Comparison of ENCODE assay signal across 8 cellular contexts in the genomic region with DNA sequence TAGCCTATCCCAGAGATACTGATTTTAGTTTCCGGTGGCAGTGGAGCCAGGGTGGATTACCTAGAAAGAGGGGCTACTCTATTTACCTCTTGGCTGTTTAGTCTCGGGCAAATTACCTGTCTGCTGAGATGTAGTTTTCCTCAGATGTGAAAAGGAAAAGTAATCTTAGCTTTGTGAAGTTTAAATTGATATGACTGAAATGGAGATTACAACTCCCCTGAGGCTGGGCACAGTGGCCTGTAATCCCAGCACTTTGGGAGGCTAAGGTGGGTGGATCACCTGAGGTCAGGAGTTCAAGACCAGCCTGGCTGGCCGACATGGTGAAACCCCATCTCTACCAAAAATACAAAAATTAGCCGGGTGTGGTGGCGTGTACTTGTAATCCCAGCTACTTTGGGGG. TPM values are rescaled to one million over a fixed set of nuclear protein-coding genes. Genes with fewer than 3 reads are reported as not detected.
DNase-seq lines count a peak whose midpoint lies in the region; ATAC-seq lines count a peak whose summit lies in the region.
"Not testable (repeated sequence)": the region's sequence is repeated elsewhere in the genome, so short reads cannot be mapped to it uniquely, and the experiment has no call there.

No MANE protein-coding gene starts in this region.

- peak overlapping the region; percentile 100 for H3K27ac Mint-ChIP-seq in activated naive CD4-positive, alpha-beta T cell treated with anti-CD3 and anti-CD28 coated beads, Interleukin-2, amount 50 U/mL, for 24 hours
- H3K27ac Mint-ChIP-seq in natural killer cell treated with Interleukin-12 subunit alpha and Interleukin-12 subunit beta and Interleukin-15 and Interleukin-18, amount 100 ng/mL, for 72 hours = peak overlapping the region; percentile 95 to 97
- H3K27ac Mint-ChIP-seq in stimulated activated effector memory CD8-positive, alpha-beta T cell treated with anti-CD3 and anti-CD28 coated beads, Interleukin-12 subunit alpha, Interleukin-12 subunit beta, amount 100 ng/mL, for 72 hours = peak overlapping the region; percentile 98

- H3K36me3 Mint-ChIP-seq in activated naive CD4-positive, alpha-beta T cell treated with anti-CD3 and anti-CD28 coated beads, Interleukin-2, amount 50 U/mL, for 24 hours = peaks cover 32% of the 10 kb centered on the region
- H3K36me3 Mint-ChIP-seq in natural killer cell treated with Interleukin-12 subunit alpha and Interleukin-12 subunit beta and Interleukin-15 and Interleukin-18, amount 100 ng/mL, for 72 hours = peaks cover 29% of the 10 kb centered on the region
- peaks cover 74% of the 10 kb centered on the region for H3K36me3 Mint-ChIP-seq in stimulated activated effector memory CD8-positive, alpha-beta T cell treated with anti-CD3 and anti-CD28 coated beads, Interleukin-12 subunit alpha, Interleukin-12 subunit beta, amount 100 ng/mL, for 72 hours

- H3K36me3 ChIP-seq in ACC112 (ENCODE audit: insufficient read depth, low read length) (peaks cover 48% of the 10 kb centered on the region), HAP-1 (replicated peaks) (peaks cover 65% of the 10 kb centered on the region), SJCRH30 (peaks cover 62% of the 10 kb centered on the region), iPS DF 6.9 (ENCODE audit: control insufficient read depth, insufficient read depth, low read length) (peaks cover 45% of the 10 kb centered on the region)
- peaks cover 23% of the 10 kb centered on the region for H3K36me3 ChIP-seq in effector memory CD4-positive, alpha-beta T cell (ENCODE audit: control insufficient read depth, insufficient read depth, low read length)

- in situ Hi-C loops in HAP-1 (cut with MboI; ENCODE audit: low sequenced_read_pairs) = not testable (repeated sequence)

- not testable (repeated sequence) for H3K9me3 Mint-ChIP-seq in activated naive CD4-positive, alpha-beta T cell treated with anti-CD3 and anti-CD28 coated beads, Interleukin-2, amount 50 U/mL, for 24 hours; natural killer cell treated with Interleukin-12 subunit alpha and Interleukin-12 subunit beta and Interleukin-15 and Interleukin-18, amount 100 ng/mL, for 72 hours; stimulated activated effector memory CD8-positive, alpha-beta T cell treated with anti-CD3 and anti-CD28 coated beads, Interleukin-12 subunit alpha, Interleukin-12 subunit beta, amount 100 ng/mL, for 72 hours

- H3K4me3 Mint-ChIP-seq in activated naive CD4-positive, alpha-beta T cell treated with anti-CD3 and anti-CD28 coated beads, Interleukin-2, amount 50 U/mL, for 24 hours = peak overlapping the region; percentile 100
- H3K4me3 Mint-ChIP-seq in natural killer cell treated with Interleukin-12 subunit alpha and Interleukin-12 subunit beta and Interleukin-15 and Interleukin-18, amount 100 ng/mL, for 72 hours = peak overlapping the region; percentile 94
- peak overlapping the region; percentile 90 for H3K4me3 Mint-ChIP-seq in stimulated activated effector memory CD8-positive, alpha-beta T cell treated with anti-CD3 and anti-CD28 coated beads, Interleukin-12 subunit alpha, Interleukin-12 subunit beta, amount 100 ng/mL, for 72 hours

- WGBS in iPS DF 6.9 (ENCODE audit: insufficient coverage, insufficient read length) = no CpG with 5 or more reads among the region's 5 CpGs

- not testable (repeated sequence) for ATAC-seq in natural killer cell treated with Interleukin-12 subunit alpha and Interleukin-12 subunit beta and Interleukin-15 and Interleukin-18, amount 100 ng/mL, for 72 hours; stimulated activated effector memory CD8-positive, alpha-beta T cell treated with anti-CD3 and anti-CD28 coated beads, Interleukin-12 subunit alpha, Interleukin-12 subunit beta, amount 100 ng/mL, for 72 hours

- peak overlapping the region; percentile 63 for H3K27ac ChIP-seq in ACC112 (ENCODE audit: low read depth, low read length)
- H3K27ac ChIP-seq in SJCRH30 = peak overlapping the region; percentile 89
- peak overlapping the region; percentile 87 for H3K27ac ChIP-seq in effector memory CD4-positive, alpha-beta T cell (ENCODE audit: insufficient read depth, low read length, poor library complexity, severe bottlenecking)
- not testable (repeated sequence) for H3K27ac ChIP-seq in iPS DF 6.9 (ENCODE audit: low read length)

- not testable (repeated sequence) for H3K27me3 Mint-ChIP-seq in activated naive CD4-positive, alpha-beta T cell treated with anti-CD3 and anti-CD28 coated beads, Interleukin-2, amount 50 U/mL, for 24 hours; natural killer cell treated with Interleukin-12 subunit alpha and Interleukin-12 subunit beta and Interleukin-15 and Interleukin-18, amount 100 ng/mL, for 72 hours

- H2AFZ ChIP-seq in ACC112 (ENCODE audit: low read length, unreplicated experiment) = not testable (repeated sequence)

- peak in 1 of 2 experiments; percentile 23 for DNase-seq in HAP-1 (ENCODE audit: low spot score in 2 of 2)
- not testable (repeated sequence) for DNase-seq in SJCRH30; effector memory CD4-positive, alpha-beta T cell; iPS DF 6.9 (ENCODE audit: low read depth, low spot score); natural killer cell treated with Interleukin-12 subunit alpha and Interleukin-12 subunit beta and Interleukin-15 and Interleukin-18, amount 100 ng/mL, for 72 hours (ENCODE audit: low spot score); stimulated activated effector memory CD8-positive, alpha-beta T cell treated with anti-CD3 and anti-CD28 coated beads, Interleukin-12 subunit alpha, Interleukin-12 subunit beta, amount 100 ng/mL, for 72 hours (ENCODE audit: low spot score in 2 of 2)

- not testable (repeated sequence) for H3K9me3 ChIP-seq in HAP-1; SJCRH30 (replicated peaks); effector memory CD4-positive, alpha-beta T cell (ENCODE audit: control insufficient read depth, low read length); iPS DF 6.9 (ENCODE audit: control insufficient read depth, insufficient read depth, low read length)

- peaks cover 31% of the 10 kb centered on the region for H3K4me1 ChIP-seq in ACC112 (ENCODE audit: control insufficient read depth, insufficient read depth, low read length, unreplicated experiment)
- peaks cover 29% of the 10 kb centered on the region for H3K4me1 ChIP-seq in HAP-1
- peaks cover 37% of the 10 kb centered on the region for H3K4me1 ChIP-seq in SJCRH30
- H3K4me1 ChIP-seq in effector memory CD4-positive, alpha-beta T cell (ENCODE audit: control insufficient read depth, insufficient read depth, low read length, poor library complexity, severe bottlenecking) = peaks cover 19% of the 10 kb centered on the region
- not testable (repeated sequence) for H3K4me1 ChIP-seq in iPS DF 6.9 (ENCODE audit: control insufficient read depth, insufficient read depth, low read length)

- H3K4me3 ChIP-seq in ACC112 (ENCODE audit: low read depth, low read length) = peak overlapping the region; percentile 92
- peak overlapping the region; percentile 99 for H3K4me3 ChIP-seq in HAP-1
- peak overlapping the region; percentile 89 for H3K4me3 ChIP-seq in SJCRH30
- H3K4me3 ChIP-seq in effector memory CD4-positive, alpha-beta T cell (ENCODE audit: insufficient read depth, low read depth, low read length, poor library complexity, severe bottlenecking) = peak overlapping the region; percentile 77
- H3K4me3 ChIP-seq in iPS DF 6.9 (ENCODE audit: low read length) = peak overlapping the region; percentile 92; the same call in 1 of the 2 replicates

- H3K79me2 ChIP-seq in ACC112 (ENCODE audit: control insufficient read depth, insufficient read depth, low read length, unreplicated experiment) = peaks cover 49% of the 10 kb centered on the region

- peaks cover 36% of the 10 kb centered on the region for H3K4me1 Mint-ChIP-seq in activated naive CD4-positive, alpha-beta T cell treated with anti-CD3 and anti-CD28 coated beads, Interleukin-2, amount 50 U/mL, for 24 hours
- H3K4me1 Mint-ChIP-seq in natural killer cell treated with Interleukin-12 subunit alpha and Interleukin-12 subunit beta and Interleukin-15 and Interleukin-18, amount 100 ng/mL, for 72 hours (ENCODE audit: low read depth in 2 of 2) = peaks cover 53 to 57% of the 10 kb centered on the region in 2 donors
- peaks cover 64% of the 10 kb centered on the region for H3K4me1 Mint-ChIP-seq in stimulated activated effector memory CD8-positive, alpha-beta T cell treated with anti-CD3 and anti-CD28 coated beads, Interleukin-12 subunit alpha, Interleukin-12 subunit beta, amount 100 ng/mL, for 72 hours

- H3K27me3 ChIP-seq in ACC112 (ENCODE audit: insufficient read depth, low read length); HAP-1 (ENCODE audit: low read depth); SJCRH30; effector memory CD4-positive, alpha-beta T cell (replicated peaks; ENCODE audit: control insufficient read depth, insufficient read depth, low read length, poor library complexity, severe bottlenecking); iPS DF 6.9 (ENCODE audit: control insufficient read depth, insufficient read depth, low read length): not testable (repeated sequence)

RNA-seq across cellular contexts. Expression of a gene that starts 25.0 kb away (rescaled TPM):
- total RNA-seq in SJCRH30 (2014; rRNA removed; shearing (Covaris generic)) = 0.42 and 0.63 TPM in 2 replicates
- total RNA-seq in natural killer cell treated with Interleukin-12 subunit alpha and Interleukin-12 subunit beta and Interleukin-15 and Interleukin-18, amount 100 ng/mL, for 72 hours = 100 to 1,000 TPM in 1 of 2 donors, 10 to 100 TPM in 1; 83.8 to 125 TPM

RNA-seq across cellular contexts. Expression of a gene that starts 51.6 kb away (rescaled TPM):
- 3.7 and 4.8 TPM in 2 replicates for total RNA-seq in SJCRH30 (2014; rRNA removed; shearing (Covaris generic))
- total RNA-seq in natural killer cell treated with Interleukin-12 subunit alpha and Interleukin-12 subunit beta and Interleukin-15 and Interleukin-18, amount 100 ng/mL, for 72 hours = 1 to 10 TPM; 1.9 to 2.6 TPM

RNA-seq across cellular contexts. Expression of a gene that starts 59.5 kb away (rescaled TPM):
- total RNA-seq in SJCRH30 (2014; rRNA removed; shearing (Covaris generic)) = 2,921 and 3,511 TPM in 2 replicates
- total RNA-seq in natural killer cell treated with Interleukin-12 subunit alpha and Interleukin-12 subunit beta and Interleukin-15 and Interleukin-18, amount 100 ng/mL, for 72 hours = 1,000 to 10,000 TPM; 1,085 to 1,889 TPM

Comparison
In these comparisons a context has a peak if more than half of its experiments do, and no peak if none do; other contexts are left out.
1. RNA of a gene that starts 25.0 kb away (total RNA-seq): 83.8 to 125 TPM in natural killer cell treated with Interleukin-12 subunit alpha and Interleukin-12 subunit beta and Interleukin-15 and Interleukin-18, amount 100 ng/mL, for 72 hours; 0.42 to 0.63 TPM in SJCRH30; every median in the first group is over 10 times any median in the second.
2. Peak in every context shown above with its lines, with median percentiles within 50 percentile points of each other: H3K4me3 ChIP-seq, H3K27ac Mint-ChIP-seq and H3K4me3 Mint-ChIP-seq.